In the genomic region with DNA sequence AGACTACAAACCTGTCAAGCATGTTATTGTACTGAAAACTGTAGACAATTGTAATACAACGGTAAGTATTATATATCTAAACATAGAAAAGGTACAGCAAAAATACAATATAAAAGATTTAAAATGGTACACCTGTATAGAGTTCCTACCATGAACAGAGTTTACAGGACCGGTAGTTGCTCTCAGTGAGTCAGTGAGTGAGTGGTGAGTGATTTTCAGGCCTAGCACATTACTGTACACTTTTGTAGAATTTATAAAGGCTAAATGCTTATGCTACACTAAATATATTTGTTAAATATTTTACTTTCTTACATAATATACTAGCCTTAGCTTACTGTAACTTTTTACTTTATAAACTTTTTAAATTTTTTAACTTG, we compare ENCODE assay signal across 1 cellular context.
TF ChIP-seq lines count a peak whose summit lies in the region.

No MANE protein-coding gene starts in this region.

TF ChIP-seq in SK-N-SH treated with all-trans-retinoic acid at 6 μM for 48 hours, 23 proteins besides CTCF, POLR2A, EP300 and RAD21:
- TF ChIP-seq, protein P1, sequence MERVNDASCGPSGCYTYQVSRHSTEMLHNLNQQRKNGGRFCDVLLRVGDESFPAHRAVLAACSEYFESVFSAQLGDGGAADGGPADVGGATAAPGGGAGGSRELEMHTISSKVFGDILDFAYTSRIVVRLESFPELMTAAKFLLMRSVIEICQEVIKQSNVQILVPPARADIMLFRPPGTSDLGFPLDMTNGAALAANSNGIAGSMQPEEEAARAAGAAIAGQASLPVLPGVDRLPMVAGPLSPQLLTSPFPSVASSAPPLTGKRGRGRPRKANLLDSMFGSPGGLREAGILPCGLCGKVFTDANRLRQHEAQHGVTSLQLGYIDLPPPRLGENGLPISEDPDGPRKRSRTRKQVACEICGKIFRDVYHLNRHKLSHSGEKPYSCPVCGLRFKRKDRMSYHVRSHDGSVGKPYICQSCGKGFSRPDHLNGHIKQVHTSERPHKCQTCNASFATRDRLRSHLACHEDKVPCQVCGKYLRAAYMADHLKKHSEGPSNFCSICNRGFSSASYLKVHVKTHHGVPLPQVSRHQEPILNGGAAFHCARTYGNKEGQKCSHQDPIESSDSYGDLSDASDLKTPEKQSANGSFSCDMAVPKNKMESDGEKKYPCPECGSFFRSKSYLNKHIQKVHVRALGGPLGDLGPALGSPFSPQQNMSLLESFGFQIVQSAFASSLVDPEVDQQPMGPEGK (CRISPR knock-in tag; IDR thresholded peaks at IDR 0.05; ENCODE audit: borderline replicate concordance): no peak
- no peak for TF ChIP-seq CREB5 (CRISPR knock-in tag; IDR thresholded peaks at IDR 0.05; ENCODE audit: low read depth)
- TF ChIP-seq ZNF8 (CRISPR knock-in tag; IDR thresholded peaks at IDR 0.05): no peak
- no peak for TF ChIP-seq ZFP30 (CRISPR knock-in tag; IDR thresholded peaks at IDR 0.05)
- no peak for TF ChIP-seq ZC3H10 (CRISPR knock-in tag; IDR thresholded peaks at IDR 0.05)
- no peak for TF ChIP-seq ZNF565 (CRISPR knock-in tag; conservative IDR thresholded peaks at IDR 0.05; ENCODE audit: low read depth)
- no peak for TF ChIP-seq CSDC2 (CRISPR knock-in tag; IDR thresholded peaks at IDR 0.05)
- TF ChIP-seq TOX (CRISPR knock-in tag; IDR thresholded peaks at IDR 0.05; ENCODE audit: borderline replicate concordance): no peak
- TF ChIP-seq PPARA (CRISPR knock-in tag; IDR thresholded peaks at IDR 0.05; ENCODE audit: borderline replicate concordance): no peak
- no peak for TF ChIP-seq ARNTL (CRISPR knock-in tag; IDR thresholded peaks at IDR 0.05; ENCODE audit: borderline replicate concordance, low read depth)
- TF ChIP-seq, protein P2, sequence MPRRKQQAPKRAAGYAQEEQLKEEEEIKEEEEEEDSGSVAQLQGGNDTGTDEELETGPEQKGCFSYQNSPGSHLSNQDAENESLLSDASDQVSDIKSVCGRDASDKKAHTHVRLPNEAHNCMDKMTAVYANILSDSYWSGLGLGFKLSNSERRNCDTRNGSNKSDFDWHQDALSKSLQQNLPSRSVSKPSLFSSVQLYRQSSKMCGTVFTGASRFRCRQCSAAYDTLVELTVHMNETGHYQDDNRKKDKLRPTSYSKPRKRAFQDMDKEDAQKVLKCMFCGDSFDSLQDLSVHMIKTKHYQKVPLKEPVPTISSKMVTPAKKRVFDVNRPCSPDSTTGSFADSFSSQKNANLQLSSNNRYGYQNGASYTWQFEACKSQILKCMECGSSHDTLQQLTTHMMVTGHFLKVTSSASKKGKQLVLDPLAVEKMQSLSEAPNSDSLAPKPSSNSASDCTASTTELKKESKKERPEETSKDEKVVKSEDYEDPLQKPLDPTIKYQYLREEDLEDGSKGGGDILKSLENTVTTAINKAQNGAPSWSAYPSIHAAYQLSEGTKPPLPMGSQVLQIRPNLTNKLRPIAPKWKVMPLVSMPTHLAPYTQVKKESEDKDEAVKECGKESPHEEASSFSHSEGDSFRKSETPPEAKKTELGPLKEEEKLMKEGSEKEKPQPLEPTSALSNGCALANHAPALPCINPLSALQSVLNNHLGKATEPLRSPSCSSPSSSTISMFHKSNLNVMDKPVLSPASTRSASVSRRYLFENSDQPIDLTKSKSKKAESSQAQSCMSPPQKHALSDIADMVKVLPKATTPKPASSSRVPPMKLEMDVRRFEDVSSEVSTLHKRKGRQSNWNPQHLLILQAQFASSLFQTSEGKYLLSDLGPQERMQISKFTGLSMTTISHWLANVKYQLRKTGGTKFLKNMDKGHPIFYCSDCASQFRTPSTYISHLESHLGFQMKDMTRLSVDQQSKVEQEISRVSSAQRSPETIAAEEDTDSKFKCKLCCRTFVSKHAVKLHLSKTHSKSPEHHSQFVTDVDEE (CRISPR knock-in tag; IDR thresholded peaks at IDR 0.05): no peak
- TF ChIP-seq ZFP3 (CRISPR knock-in tag; IDR thresholded peaks at IDR 0.05): no peak
- TF ChIP-seq TCF4 (CRISPR knock-in tag; IDR thresholded peaks at IDR 0.05; ENCODE audit: borderline replicate concordance): no peak
- no peak for TF ChIP-seq BACH2 (CRISPR knock-in tag; IDR thresholded peaks at IDR 0.05; ENCODE audit: borderline replicate concordance)
- TF ChIP-seq ESRRG (CRISPR knock-in tag; IDR thresholded peaks at IDR 0.05): no peak
